In the genomic region with DNA sequence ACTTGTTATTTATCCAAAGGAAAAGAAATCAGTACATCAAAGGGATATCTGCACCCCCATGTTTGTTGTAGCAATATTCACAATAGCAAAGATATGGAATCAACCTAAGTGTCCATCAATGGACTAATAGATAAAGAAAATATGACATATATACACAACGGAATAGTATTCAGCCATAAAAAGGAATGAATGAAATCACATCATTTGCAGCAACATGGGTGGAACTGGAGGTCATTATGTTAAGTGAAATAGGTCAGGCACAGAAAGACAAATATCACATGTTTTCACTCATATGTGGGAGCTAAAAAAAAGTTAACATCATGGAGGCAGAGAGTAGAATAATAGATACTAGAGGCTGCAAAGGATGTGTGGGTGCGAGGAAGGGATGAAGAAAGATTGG, we compare ENCODE assay signal across 33 cellular contexts.
"Had no signal": no experiment of that assay in that cellular context is flagged by ENCODE, and none has a peak within 500 bp of the region (broad histone marks: within the 10 kb centered on the region; RNA-seq: fewer than 3 reads in every experiment).

No MANE protein-coding gene starts in this region.

- ATAC-seq: activated CD8-positive, alpha-beta T cell treated with anti-CD3 and anti-CD28 coated beads for 36 hours; activated naive CD4-positive, alpha-beta T cell treated with anti-CD3 and anti-CD28 coated beads, Interleukin-2, amount 50 U/mL, for 72 hours; activated T-cell treated with anti-CD3 and anti-CD28 coated beads, Interleukin-2, amount 50 U/mL, for 4 hours; activated T-cell treated with anti-CD3 and anti-CD28 coated beads, Interleukin-2, amount 50 U/mL, for 72 hours; activated T-helper 17 cell treated with anti-CD3 and anti-CD28 coated beads, Interleukin-2, amount 50 U/mL, for 72 hours had no signal

- H3K27me3 ChIP-seq: adrenal gland, ascending aorta, cardiac muscle cell had no signal

- H3K9me3 ChIP-seq: adrenal gland, ascending aorta had no signal

- H3K4me3 ChIP-seq: adrenal gland, ascending aorta, cardiac muscle cell had no signal

- DNase-seq: activated B cell treated with CpG ODN at 0.5 μM for 24 hours; activated CD4-positive, alpha-beta memory T cell treated with anti-CD3 and anti-CD28 coated beads for 36 hours; activated CD4-positive, alpha-beta T cell treated with anti-CD3 and anti-CD28 coated beads for 4 hours; activated CD4-positive, alpha-beta T cell treated with anti-CD3 and anti-CD28 coated beads, Interleukin-2, amount 10 ng/mL, durations not matched to agents 24 days and 14 days; activated CD4-positive, alpha-beta T cell treated with anti-CD3 and anti-CD28 coated beads, Interleukin-2, amount 50 U/mL, for 1 hour; activated CD4-positive, alpha-beta T cell treated with anti-CD3 and anti-CD28 coated beads, Interleukin-2, amount 50 U/mL, for 4 hours; activated CD4-positive, CD25-positive, alpha-beta regulatory T cell treated with anti-CD3 and anti-CD28 coated beads, Interleukin-2, amount 50 U/mL, for 72 hours; activated CD8-positive, alpha-beta memory T cell treated with anti-CD3 and anti-CD28 coated beads, Interleukin-2, amount 50 U/mL, for 4 hours; activated CD8-positive, alpha-beta T cell treated with anti-CD3 and anti-CD28 coated beads for 36 hours; activated effector memory CD4-positive, alpha-beta T cell treated with anti-CD3 and anti-CD28 coated beads, Interleukin-2, amount 50 U/mL, for 16 hours; activated gamma-delta T cell treated with Interleukin-2 at 50 U/mL for 16 hours; activated naive CD4-positive, alpha-beta T cell; activated naive CD4-positive, alpha-beta T cell treated with anti-CD3 and anti-CD28 coated beads for 36 hours; activated naive CD4-positive, alpha-beta T cell treated with anti-CD3 and anti-CD28 coated beads, Interleukin-2, amount 50 U/mL, for 16 hours; activated naive CD8-positive, alpha-beta T cell treated with anti-CD3 and anti-CD28 coated beads for 36 hours; activated T-cell treated with anti-CD3 and anti-CD28 coated beads for 4 hours; activated T-cell treated with anti-CD3 and anti-CD28 coated beads, Interleukin-2, amount 50 U/mL, for 1 hour; activated T-cell treated with anti-CD3 and anti-CD28 coated beads, Interleukin-2, amount 50 U/mL, for 4 hours; activated T-cell treated with anti-CD3 and anti-CD28 coated beads, Interleukin-2, amount 50 U/mL, for 72 hours; adrenal gland; amniotic stem cell; anterior cingulate cortex; caudate nucleus; cerebellar nuclear complex; T-helper 2 cell; T-helper 9 cell had no signal

- FAIRE-seq: bronchial epithelial cell, TTC549 had no signal

- H3K4me1 ChIP-seq: adrenal gland had no signal

- H3K36me3 ChIP-seq: adrenal gland, ascending aorta, cardiac muscle cell had no signal

- H3K27ac ChIP-seq: adrenal gland, ascending aorta, cardiac muscle cell, VCaP had no signal
